ENCODE assay signal across 20 cellular contexts in the genomic region with DNA sequence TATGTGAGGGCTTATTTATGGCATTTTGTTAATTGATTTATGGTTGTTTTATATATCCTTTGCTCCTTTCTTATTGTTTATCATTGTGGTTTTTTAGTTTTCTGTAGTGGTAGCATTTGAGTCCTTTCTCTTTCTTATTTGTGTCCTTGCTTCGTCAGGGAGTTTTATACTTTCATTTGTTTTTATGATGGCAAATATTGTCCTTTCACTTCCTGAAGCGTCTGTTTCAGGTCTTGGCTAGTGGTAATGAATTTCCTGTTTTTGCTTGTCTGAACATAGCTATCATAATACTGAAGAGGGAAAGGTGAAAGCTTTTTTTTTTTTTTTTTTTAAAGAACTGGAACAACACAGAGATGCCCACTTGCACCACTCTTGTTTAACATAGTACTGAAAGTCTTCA.
DNase-seq lines count a peak whose midpoint lies in the region; ATAC-seq, FAIRE-seq and TF ChIP-seq lines count a peak whose summit lies in the region.
"Had no signal": no experiment of that assay in that cellular context is flagged by ENCODE, and none has a peak within 500 bp of the region (broad histone marks: within the 10 kb centered on the region; RNA-seq: fewer than 3 reads in every experiment).

No MANE protein-coding gene starts in this region.

- H3K4me1 Mint-ChIP-seq in stimulated activated naive B cell treated with anti-CD40 and anti-IgM and Interleukin-4, amounts not matched to agents 10 μg/mL and 1 μg/mL and 100 μg/mL, for 72 hours, result no peaks in the 10 kb centered on the region

- H3K27me3 Mint-ChIP-seq in stimulated activated naive B cell treated with anti-CD40 and anti-IgM and Interleukin-4, amounts not matched to agents 10 μg/mL and 1 μg/mL and 100 μg/mL, for 72 hours, result no peaks in the 10 kb centered on the region
- H3K27me3 Mint-ChIP-seq: effector memory CD8-positive, alpha-beta T cell had no signal

- peak; percentile 82 for ATAC-seq in GM21390 (IDR thresholded peaks at IDR 0.05; ENCODE audit: unreplicated experiment)
- peak; percentile 90 for ATAC-seq in HG03378 (IDR thresholded peaks at IDR 0.05; ENCODE audit: unreplicated experiment)
- ATAC-seq in stimulated activated naive B cell treated with anti-CD40 and anti-IgM and Interleukin-4, amounts not matched to agents 10 μg/mL and 1 μg/mL and 100 μg/mL, for 72 hours (replicated peaks), result no peak
- ATAC-seq in GM19324 (IDR thresholded peaks at IDR 0.05; ENCODE audit: low FRiP score, unreplicated experiment), result no peak
- no peak for ATAC-seq in upper lobe of left lung (ENCODE audit: low FRiP score in 2 of 2)
- ATAC-seq: effector memory CD8-positive, alpha-beta T cell had no signal

- no peak for TF ChIP-seq CTCF in keratinocyte (optimal IDR thresholded peaks at IDR 0.05 in 1 of 3, IDR thresholded peaks at IDR 0.05 in 1 of 3, conservative IDR thresholded peaks at IDR 0.05 in 1 of 3; ENCODE audit: extremely low read depth in 1 of 3, insufficient read depth in 2 of 3, low read length in 3 of 3)
- no peak for TF ChIP-seq CTCF in upper lobe of left lung (IDR thresholded peaks at IDR 0.05)

- peak overlapping the region; percentile 16 for H2AFZ ChIP-seq in keratinocyte (ENCODE audit: control insufficient read depth, low read length)
- H2AFZ ChIP-seq: hepatocyte had no signal

- DNase-seq in GM12891 (ENCODE audit: insufficient read length, low spot score), result no peak
- no peak for DNase-seq in keratinocyte (ENCODE audit: low read depth, low spot score)
- no peak for DNase-seq in stimulated activated naive B cell treated with anti-CD40 and anti-IgM and Interleukin-4, amounts not matched to agents 10 μg/mL and 1 μg/mL and 100 μg/mL, for 72 hours
- DNase-seq in activated gamma-delta T cell treated with Interleukin-2 at 50 U/mL for 16 hours, result no peak
- no peak for DNase-seq in upper lobe of left lung
- DNase-seq: activated CD4-positive, CD25-positive, alpha-beta regulatory T cell; anterior cingulate cortex; cerebellar nuclear complex; effector memory CD8-positive, alpha-beta T cell; H7; KG1; NCI-H1417 treated with DMSO at 0.1 percent for 48 hours; NCI-H226; Right ventricle myocardium superior; substantia nigra had no signal

- H3K9me3 Mint-ChIP-seq in stimulated activated naive B cell treated with anti-CD40 and anti-IgM and Interleukin-4, amounts not matched to agents 10 μg/mL and 1 μg/mL and 100 μg/mL, for 72 hours, result peaks cover 10 to 11% of the 10 kb centered on the region in 2 donors

- H3K27ac ChIP-seq in keratinocyte (ENCODE audit: control insufficient read depth, insufficient read depth, low read length), result no peak overlapping the region
- no peak overlapping the region for H3K27ac ChIP-seq in upper lobe of left lung
- H3K27ac ChIP-seq: hepatocyte had no signal

- dilution Hi-C loops in keratinocyte (cut with MboI; ENCODE audit: extremely low pct_ligation_motif_present, low sequenced_read_pairs), result no loop called here

- WGBS in upper lobe of left lung, 2 donors, result 23 to 60% methylated on average over 2 of the region's 2 CpGs

- H3K36me3 ChIP-seq in keratinocyte (ENCODE audit: control insufficient read depth in 2 of 2, extremely low read depth in 1 of 2, insufficient read depth in 2 of 2, low read length in 2 of 2) (no peaks in the 10 kb centered on the region), upper lobe of left lung (no peaks in the 10 kb centered on the region)

- FAIRE-seq in GM12891 (lab: Jason Lieb, UNC) (no peak), keratinocyte (lab: Jason Lieb, UNC) (no peak)

- H4K20me1 ChIP-seq in keratinocyte (ENCODE audit: control insufficient read depth, extremely low read depth, insufficient read depth, low read length), result no peaks in the 10 kb centered on the region

- peaks cover 0 to 2% of the 10 kb centered on the region in 2 donors for H3K36me3 Mint-ChIP-seq in stimulated activated naive B cell treated with anti-CD40 and anti-IgM and Interleukin-4, amounts not matched to agents 10 μg/mL and 1 μg/mL and 100 μg/mL, for 72 hours

- no peak overlapping the region for H3K4me3 Mint-ChIP-seq in stimulated activated naive B cell treated with anti-CD40 and anti-IgM and Interleukin-4, amounts not matched to agents 10 μg/mL and 1 μg/mL and 100 μg/mL, for 72 hours
- H3K4me3 Mint-ChIP-seq: effector memory CD8-positive, alpha-beta T cell; T-helper 1 cell treated with Interleukin-12 subunit alpha and Interleukin-12 subunit beta and Interleukin-4 antibody, amounts not matched to agents 30 μg/mL and 1 μg/mL, for 36 hours had no signal

- H3K27ac Mint-ChIP-seq in stimulated activated naive B cell treated with anti-CD40 and anti-IgM and Interleukin-4, amounts not matched to agents 10 μg/mL and 1 μg/mL and 100 μg/mL, for 72 hours, result no peak overlapping the region
- H3K27ac Mint-ChIP-seq: effector memory CD8-positive, alpha-beta T cell; T-helper 1 cell treated with Interleukin-12 subunit alpha and Interleukin-12 subunit beta and Interleukin-4 antibody, amounts not matched to agents 30 μg/mL and 1 μg/mL, for 36 hours had no signal

- H3K4me3 ChIP-seq in keratinocyte (ENCODE audit: control insufficient read depth in 2 of 3, extremely low read depth in 1 of 3, insufficient read depth in 2 of 3, low read depth in 1 of 3, low read length in 3 of 3) (no peak overlapping the region), upper lobe of left lung (no peak overlapping the region)
- H3K4me3 ChIP-seq: hepatocyte had no signal

- H3K9ac ChIP-seq in keratinocyte (ENCODE audit: control insufficient read depth, extremely low read depth, insufficient read depth, low read length), result no peak overlapping the region

- H3K4me2 ChIP-seq in keratinocyte (ENCODE audit: control insufficient read depth, extremely low read depth, insufficient read depth, low read depth, low read length), result no peak overlapping the region
- H3K4me2 ChIP-seq: hepatocyte had no signal

- no peaks in the 10 kb centered on the region for H3K27me3 ChIP-seq in keratinocyte (ENCODE audit: control insufficient read depth, extremely low read depth, insufficient read depth, low read length)
- H3K27me3 ChIP-seq in upper lobe of left lung, result no peaks in the 10 kb centered on the region
- H3K27me3 ChIP-seq: hepatocyte had no signal

- H3K9me3 ChIP-seq in keratinocyte (ENCODE audit: control insufficient read depth, low read depth, low read length) (no peaks in the 10 kb centered on the region), upper lobe of left lung (no peaks in the 10 kb centered on the region)

- no peaks in the 10 kb centered on the region for H3K4me1 ChIP-seq in keratinocyte (ENCODE audit: control insufficient read depth, extremely low read depth, insufficient read depth, low read length)
- H3K4me1 ChIP-seq in upper lobe of left lung, result no peaks in the 10 kb centered on the region

- H3K9me1 ChIP-seq in keratinocyte (ENCODE audit: control insufficient read depth, extremely low read depth, insufficient read depth, low read length), result no peaks in the 10 kb centered on the region

- no peak for TF ChIP-seq EP300 in upper lobe of left lung (IDR thresholded peaks at IDR 0.05)

- no peaks in the 10 kb centered on the region for H3K79me2 ChIP-seq in keratinocyte (ENCODE audit: control insufficient read depth, insufficient read depth, low read length)
- H3K79me2 ChIP-seq: hepatocyte had no signal

- TF ChIP-seq POLR2A in GM12891 (IDR thresholded peaks at IDR 0.05; ENCODE audit: low read depth, low read length), result no peak
- no peak for TF ChIP-seq POLR2A in upper lobe of left lung (IDR thresholded peaks at IDR 0.05)

TF ChIP-seq in GM12891, 5 proteins besides CTCF, POLR2A, EP300 and RAD21:
- peak; percentile 59; the same call in 1 of the 2 replicates for TF ChIP-seq SPI1 (IDR thresholded peaks at IDR 0.05; ENCODE audit: low read depth, low read length)
- TF ChIP-seq TAF1 (IDR thresholded peaks at IDR 0.05; ENCODE audit: low read depth, low read length), result no peak

Comparison
In these comparisons a context has a peak if more than half of its experiments do, and no peak if none do; other contexts are left out.
1. ATAC-seq: peak in GM21390 (single experiment) and HG03378 (single experiment); none in stimulated activated naive B cell treated with anti-CD40 and anti-IgM and Interleukin-4, amounts not matched to agents 10 μg/mL and 1 μg/mL and 100 μg/mL, for 72 hours (0 of 2), GM19324 (single experiment) and upper lobe of left lung (0 of 2).